9 cellular contexts compared by ENCODE assay signal in the genomic region with DNA sequence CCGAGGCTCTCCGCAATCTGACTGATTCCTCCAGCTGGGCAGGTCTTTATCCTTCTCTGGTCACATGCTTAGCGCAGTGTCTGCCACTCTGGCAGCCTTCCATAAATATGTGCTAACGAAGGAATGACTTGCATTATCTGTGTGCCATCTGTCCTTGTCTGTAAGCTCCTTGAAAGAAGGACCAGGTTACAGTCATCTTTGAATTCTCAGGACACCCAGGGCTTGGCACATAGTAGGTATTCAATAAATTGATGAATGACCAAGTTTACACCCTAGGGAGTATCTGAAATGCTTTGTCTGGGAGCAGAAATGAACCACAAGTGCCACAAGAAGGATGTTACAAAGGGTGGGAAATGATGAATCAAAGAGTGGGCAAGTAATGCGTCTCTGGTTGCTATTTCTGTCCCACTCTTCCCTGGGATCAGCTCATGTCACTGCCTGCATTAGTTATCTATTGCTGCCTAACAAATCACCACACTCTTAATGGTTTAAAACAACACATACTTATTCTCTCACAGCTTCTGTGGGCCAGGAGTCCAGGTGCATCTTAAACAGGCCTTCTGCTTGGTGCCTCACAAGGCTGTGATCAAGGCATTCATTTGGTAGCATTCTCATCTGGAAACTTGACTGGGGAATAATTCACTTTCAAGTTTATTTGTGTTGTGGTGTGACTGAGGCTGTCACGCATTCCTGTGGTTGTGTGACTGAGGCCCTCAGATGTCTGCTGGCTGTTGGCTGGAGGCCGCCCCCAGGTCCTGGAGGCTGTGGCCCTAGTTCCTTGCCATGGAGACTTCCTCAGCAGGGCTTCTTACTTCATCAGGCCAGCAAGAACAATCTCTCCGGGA. TPM values are rescaled to one million over a fixed set of nuclear protein-coding genes. Genes with fewer than 3 reads are reported as not detected.
DNase-seq lines count a peak whose midpoint lies in the region; ATAC-seq and TF ChIP-seq lines count a peak whose summit lies in the region.
"Had no signal": no experiment of that assay in that cellular context is flagged by ENCODE, and none has a peak within 500 bp of the region (broad histone marks: within the 10 kb centered on the region; RNA-seq: fewer than 3 reads in every experiment).

No MANE protein-coding gene starts in this region.

- POLR2A ChIA-PET in T-cell (lab: Charles Lee) = no interaction called here

- peaks cover 12 to 18% of the 10 kb centered on the region in 2 donors for H3K27me3 Mint-ChIP-seq in T-cell

- H3K4me1 Mint-ChIP-seq in T-cell = no peaks in the 10 kb centered on the region

- CTCF ChIA-PET in T-cell (lab: Charles Lee) = interaction anchor here in 1 of 2 donors (0.9 kb wide), 1 partner anchor 117 kb away, joined by 3 read pairs; no protein-coding TSS in a partner anchor

- no peak overlapping the region for H3K4me3 ChIP-seq in GM06990 (replicated peaks; ENCODE audit: low read depth, low read length)
- no peak overlapping the region for H3K4me3 ChIP-seq in NB4 (ENCODE audit: low read depth, low read length)
- H3K4me3 ChIP-seq: lung had no signal

- no peak overlapping the region for H3K27ac Mint-ChIP-seq in T-cell

- no peaks in the 10 kb centered on the region for H3K9me3 Mint-ChIP-seq in T-cell

- no peaks in the 10 kb centered on the region for H3K36me3 ChIP-seq in GM06990 (ENCODE audit: control insufficient read depth, insufficient read depth, low read length)

- H3K27me3 ChIP-seq in GM06990 (replicated peaks; ENCODE audit: control insufficient read depth, insufficient read depth, low read length) = no peaks in the 10 kb centered on the region; the same call in 1 of the 2 replicates

- no peak overlapping the region for H3K4me3 Mint-ChIP-seq in T-cell

- H3K36me3 Mint-ChIP-seq in T-cell = no peaks in the 10 kb centered on the region

- no peak for TF ChIP-seq POLR2A in NB4 (IDR thresholded peaks at IDR 0.05; ENCODE audit: extremely low read depth, insufficient read length)

- ATAC-seq in GM21723 (IDR thresholded peaks at IDR 0.05; ENCODE audit: unreplicated experiment) = peak; percentile 66
- no peak for ATAC-seq in T-cell (replicated peaks in 1 of 4)

- DNase-seq in GM06990 (ENCODE audit: extremely low read depth, insufficient read length) (peak; percentile 20), NB4 (ENCODE audit: low read depth) (peak; percentile 9), islet precursor cell (peak; percentile 78), AML-193 (lab: John Stamatoyannopoulos, UW) (no peak), inferior parietal cortex (ENCODE audit: extremely low spot score) (no peak), NCI-H2081 (lab: John Stamatoyannopoulos, UW) (no peak), T-cell (no peak)

- TF ChIP-seq CTCF in GM06990 (IDR thresholded peaks at IDR 0.05; ENCODE audit: insufficient read depth, low read length, poor library complexity, severe bottlenecking) (no peak), NB4 (IDR thresholded peaks at IDR 0.05; ENCODE audit: low read depth, low read length) (no peak)

RNA-seq across cellular contexts. Expression of a gene that starts 16.6 kb away (rescaled TPM):
- total RNA-seq in T-cell = under 1 TPM in 2 of 5 donors, not detected in 3; 0.38 to 0.41 TPM

Comparison
In these comparisons a context has a peak if more than half of its experiments do, and no peak if none do; other contexts are left out.
1. DNase-seq: peak in GM06990 (single experiment), NB4 (single experiment) and islet precursor cell (single experiment); none in AML-193 (0 of 2), inferior parietal cortex (single experiment), NCI-H2081 (0 of 2) and T-cell (0 of 34).